ENCODE assay signal across 1 cellular context in the genomic region with DNA sequence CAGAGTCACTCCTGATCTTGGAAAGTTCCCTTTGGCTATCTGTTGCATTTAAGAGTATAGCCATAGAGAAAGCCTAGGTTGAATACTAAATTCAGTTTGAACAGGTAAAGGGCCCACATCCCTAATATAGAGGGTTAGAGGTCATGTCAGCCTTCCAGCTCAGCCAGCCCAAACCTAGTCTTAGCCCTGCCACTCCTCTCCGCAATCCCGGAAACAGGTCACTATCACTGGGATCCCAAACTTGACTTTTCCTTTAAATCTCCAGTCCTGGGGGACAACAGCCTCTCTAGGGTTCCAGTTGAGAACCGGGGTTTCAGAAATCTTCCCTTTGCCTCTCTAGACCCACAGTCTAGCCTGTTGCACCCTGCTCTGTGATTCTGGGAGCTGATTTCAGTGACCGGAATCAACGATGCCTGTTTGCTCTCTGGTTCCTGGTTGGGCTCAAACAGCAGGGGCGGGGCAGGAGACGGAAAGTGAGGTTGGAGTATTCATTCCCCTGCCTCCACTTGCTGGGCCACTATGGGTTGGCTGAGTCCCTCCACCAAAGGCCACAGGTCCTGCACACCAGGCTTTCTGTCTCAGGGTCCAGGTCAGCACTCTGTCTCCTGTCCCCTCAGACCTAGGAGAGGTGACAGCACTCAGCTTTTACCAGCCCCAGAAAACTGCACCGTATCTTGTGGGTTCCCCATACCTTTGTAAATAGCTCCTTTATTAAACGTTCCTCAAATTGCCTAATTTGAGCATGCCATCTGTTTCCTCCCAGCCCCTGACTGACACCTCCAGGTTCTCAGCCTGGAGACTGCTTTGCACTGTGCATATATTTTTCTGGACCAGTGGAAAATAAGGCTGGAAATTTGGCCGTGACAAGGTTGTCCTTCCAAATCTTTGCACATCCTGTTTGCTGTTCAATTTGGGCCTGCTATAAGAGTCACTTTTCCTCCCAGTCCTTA.
TF ChIP-seq lines count a peak whose summit lies in the region.

No MANE protein-coding gene starts in this region.

TF ChIP-seq in K562, 482 proteins besides CTCF, POLR2A, EP300 and RAD21 (continued from another document):
- TF ChIP-seq, protein P1, sequence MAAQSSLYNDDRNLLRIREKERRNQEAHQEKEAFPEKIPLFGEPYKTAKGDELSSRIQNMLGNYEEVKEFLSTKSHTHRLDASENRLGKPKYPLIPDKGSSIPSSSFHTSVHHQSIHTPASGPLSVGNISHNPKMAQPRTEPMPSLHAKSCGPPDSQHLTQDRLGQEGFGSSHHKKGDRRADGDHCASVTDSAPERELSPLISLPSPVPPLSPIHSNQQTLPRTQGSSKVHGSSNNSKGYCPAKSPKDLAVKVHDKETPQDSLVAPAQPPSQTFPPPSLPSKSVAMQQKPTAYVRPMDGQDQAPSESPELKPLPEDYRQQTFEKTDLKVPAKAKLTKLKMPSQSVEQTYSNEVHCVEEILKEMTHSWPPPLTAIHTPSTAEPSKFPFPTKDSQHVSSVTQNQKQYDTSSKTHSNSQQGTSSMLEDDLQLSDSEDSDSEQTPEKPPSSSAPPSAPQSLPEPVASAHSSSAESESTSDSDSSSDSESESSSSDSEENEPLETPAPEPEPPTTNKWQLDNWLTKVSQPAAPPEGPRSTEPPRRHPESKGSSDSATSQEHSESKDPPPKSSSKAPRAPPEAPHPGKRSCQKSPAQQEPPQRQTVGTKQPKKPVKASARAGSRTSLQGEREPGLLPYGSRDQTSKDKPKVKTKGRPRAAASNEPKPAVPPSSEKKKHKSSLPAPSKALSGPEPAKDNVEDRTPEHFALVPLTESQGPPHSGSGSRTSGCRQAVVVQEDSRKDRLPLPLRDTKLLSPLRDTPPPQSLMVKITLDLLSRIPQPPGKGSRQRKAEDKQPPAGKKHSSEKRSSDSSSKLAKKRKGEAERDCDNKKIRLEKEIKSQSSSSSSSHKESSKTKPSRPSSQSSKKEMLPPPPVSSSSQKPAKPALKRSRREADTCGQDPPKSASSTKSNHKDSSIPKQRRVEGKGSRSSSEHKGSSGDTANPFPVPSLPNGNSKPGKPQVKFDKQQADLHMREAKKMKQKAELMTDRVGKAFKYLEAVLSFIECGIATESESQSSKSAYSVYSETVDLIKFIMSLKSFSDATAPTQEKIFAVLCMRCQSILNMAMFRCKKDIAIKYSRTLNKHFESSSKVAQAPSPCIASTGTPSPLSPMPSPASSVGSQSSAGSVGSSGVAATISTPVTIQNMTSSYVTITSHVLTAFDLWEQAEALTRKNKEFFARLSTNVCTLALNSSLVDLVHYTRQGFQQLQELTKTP (IDR thresholded peaks at IDR 0.05; ENCODE audit: low read depth in 1 of 2, partially characterized antibody in 2 of 2) = peak in 1 of 2 experiments; percentile 67
- TF ChIP-seq, protein P2, sequence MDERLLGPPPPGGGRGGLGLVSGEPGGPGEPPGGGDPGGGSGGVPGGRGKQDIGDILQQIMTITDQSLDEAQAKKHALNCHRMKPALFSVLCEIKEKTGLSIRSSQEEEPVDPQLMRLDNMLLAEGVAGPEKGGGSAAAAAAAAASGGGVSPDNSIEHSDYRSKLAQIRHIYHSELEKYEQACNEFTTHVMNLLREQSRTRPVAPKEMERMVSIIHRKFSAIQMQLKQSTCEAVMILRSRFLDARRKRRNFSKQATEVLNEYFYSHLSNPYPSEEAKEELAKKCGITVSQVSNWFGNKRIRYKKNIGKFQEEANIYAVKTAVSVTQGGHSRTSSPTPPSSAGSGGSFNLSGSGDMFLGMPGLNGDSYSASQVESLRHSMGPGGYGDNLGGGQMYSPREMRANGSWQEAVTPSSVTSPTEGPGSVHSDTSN (CRISPR knock-in tag; IDR thresholded peaks at IDR 0.05; ENCODE audit: low read depth) = no peak
- TF ChIP-seq, protein P2 (tag; conservative IDR thresholded peaks at IDR 0.05; ENCODE audit: low read depth) = no peak
- TF ChIP-seq SRF (CRISPR knock-in tag; IDR thresholded peaks at IDR 0.05) = no peak
- peak; percentile 68 for TF ChIP-seq ETV1 (tag; conservative IDR thresholded peaks at IDR 0.05; ENCODE audit: low read depth)
- 0 out of 2 replicates have a peak, but pooled peaks have one; percentile 47 for TF ChIP-seq CTBP1 (IDR thresholded peaks at IDR 0.05; ENCODE audit: borderline replicate concordance)
- 0 out of 4 replicates have a peak, but pooled peaks of 1 of the 2 experiments have one; percentile 20 for TF ChIP-seq TEAD1 (CRISPR knock-in tag; IDR thresholded peaks at IDR 0.05)
- TF ChIP-seq SMAD2 (IDR thresholded peaks at IDR 0.05; ENCODE audit: low read depth, low read length) = no peak
- TF ChIP-seq CHCHD3 (CRISPR knock-in tag; IDR thresholded peaks at IDR 0.05) = no peak
- TF ChIP-seq ZNF668 (CRISPR knock-in tag; IDR thresholded peaks at IDR 0.05) = no peak
- TF ChIP-seq, protein P3, sequence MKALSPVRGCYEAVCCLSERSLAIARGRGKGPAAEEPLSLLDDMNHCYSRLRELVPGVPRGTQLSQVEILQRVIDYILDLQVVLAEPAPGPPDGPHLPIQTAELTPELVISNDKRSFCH (CRISPR knock-in tag; IDR thresholded peaks at IDR 0.05) = no peak
- TF ChIP-seq, protein P3 (tag; IDR thresholded peaks at IDR 0.05) = peak; percentile 20; the same call in 1 of the 2 replicates
- TF ChIP-seq SNIP1 (IDR thresholded peaks at IDR 0.05; ENCODE audit: low read depth) = no peak
- no peak for TF ChIP-seq ZNF764 (CRISPR knock-in tag; IDR thresholded peaks at IDR 0.05; ENCODE audit: low read depth)
- TF ChIP-seq, protein P4, sequence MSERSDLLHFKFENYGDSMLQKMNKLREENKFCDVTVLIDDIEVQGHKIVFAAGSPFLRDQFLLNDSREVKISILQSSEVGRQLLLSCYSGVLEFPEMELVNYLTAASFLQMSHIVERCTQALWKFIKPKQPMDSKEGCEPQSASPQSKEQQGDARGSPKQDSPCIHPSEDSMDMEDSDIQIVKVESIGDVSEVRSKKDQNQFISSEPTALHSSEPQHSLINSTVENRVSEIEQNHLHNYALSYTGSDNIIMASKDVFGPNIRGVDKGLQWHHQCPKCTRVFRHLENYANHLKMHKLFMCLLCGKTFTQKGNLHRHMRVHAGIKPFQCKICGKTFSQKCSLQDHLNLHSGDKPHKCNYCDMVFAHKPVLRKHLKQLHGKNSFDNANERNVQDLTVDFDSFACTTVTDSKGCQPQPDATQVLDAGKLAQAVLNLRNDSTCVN (CRISPR knock-in tag; IDR thresholded peaks at IDR 0.05) = peak; percentile 60; the same call in 1 of the 2 replicates
- no peak for TF ChIP-seq ZNF41 (CRISPR knock-in tag; conservative IDR thresholded peaks at IDR 0.05)
- no peak for TF ChIP-seq ZZZ3 (IDR thresholded peaks at IDR 0.05)
- 0 out of 2 replicates have a peak, but pooled peaks have one; percentile 32 for TF ChIP-seq ZBTB17 (CRISPR knock-in tag; IDR thresholded peaks at IDR 0.05)
- TF ChIP-seq, protein P5, sequence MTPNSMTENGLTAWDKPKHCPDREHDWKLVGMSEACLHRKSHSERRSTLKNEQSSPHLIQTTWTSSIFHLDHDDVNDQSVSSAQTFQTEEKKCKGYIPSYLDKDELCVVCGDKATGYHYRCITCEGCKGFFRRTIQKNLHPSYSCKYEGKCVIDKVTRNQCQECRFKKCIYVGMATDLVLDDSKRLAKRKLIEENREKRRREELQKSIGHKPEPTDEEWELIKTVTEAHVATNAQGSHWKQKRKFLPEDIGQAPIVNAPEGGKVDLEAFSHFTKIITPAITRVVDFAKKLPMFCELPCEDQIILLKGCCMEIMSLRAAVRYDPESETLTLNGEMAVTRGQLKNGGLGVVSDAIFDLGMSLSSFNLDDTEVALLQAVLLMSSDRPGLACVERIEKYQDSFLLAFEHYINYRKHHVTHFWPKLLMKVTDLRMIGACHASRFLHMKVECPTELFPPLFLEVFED (CRISPR knock-in tag; conservative IDR thresholded peaks at IDR 0.05) = no peak
- TF ChIP-seq ATF7 (IDR thresholded peaks at IDR 0.05) = 0 out of 2 replicates have a peak, but pooled peaks have one; percentile 38
- TF ChIP-seq ZFX (CRISPR knock-in tag; IDR thresholded peaks at IDR 0.05) = no peak
- 0 out of 2 replicates have a peak, but pooled peaks have one; percentile 74 for TF ChIP-seq ZNF644 (tag; IDR thresholded peaks at IDR 0.05; ENCODE audit: low read depth)
- TF ChIP-seq, protein P6, sequence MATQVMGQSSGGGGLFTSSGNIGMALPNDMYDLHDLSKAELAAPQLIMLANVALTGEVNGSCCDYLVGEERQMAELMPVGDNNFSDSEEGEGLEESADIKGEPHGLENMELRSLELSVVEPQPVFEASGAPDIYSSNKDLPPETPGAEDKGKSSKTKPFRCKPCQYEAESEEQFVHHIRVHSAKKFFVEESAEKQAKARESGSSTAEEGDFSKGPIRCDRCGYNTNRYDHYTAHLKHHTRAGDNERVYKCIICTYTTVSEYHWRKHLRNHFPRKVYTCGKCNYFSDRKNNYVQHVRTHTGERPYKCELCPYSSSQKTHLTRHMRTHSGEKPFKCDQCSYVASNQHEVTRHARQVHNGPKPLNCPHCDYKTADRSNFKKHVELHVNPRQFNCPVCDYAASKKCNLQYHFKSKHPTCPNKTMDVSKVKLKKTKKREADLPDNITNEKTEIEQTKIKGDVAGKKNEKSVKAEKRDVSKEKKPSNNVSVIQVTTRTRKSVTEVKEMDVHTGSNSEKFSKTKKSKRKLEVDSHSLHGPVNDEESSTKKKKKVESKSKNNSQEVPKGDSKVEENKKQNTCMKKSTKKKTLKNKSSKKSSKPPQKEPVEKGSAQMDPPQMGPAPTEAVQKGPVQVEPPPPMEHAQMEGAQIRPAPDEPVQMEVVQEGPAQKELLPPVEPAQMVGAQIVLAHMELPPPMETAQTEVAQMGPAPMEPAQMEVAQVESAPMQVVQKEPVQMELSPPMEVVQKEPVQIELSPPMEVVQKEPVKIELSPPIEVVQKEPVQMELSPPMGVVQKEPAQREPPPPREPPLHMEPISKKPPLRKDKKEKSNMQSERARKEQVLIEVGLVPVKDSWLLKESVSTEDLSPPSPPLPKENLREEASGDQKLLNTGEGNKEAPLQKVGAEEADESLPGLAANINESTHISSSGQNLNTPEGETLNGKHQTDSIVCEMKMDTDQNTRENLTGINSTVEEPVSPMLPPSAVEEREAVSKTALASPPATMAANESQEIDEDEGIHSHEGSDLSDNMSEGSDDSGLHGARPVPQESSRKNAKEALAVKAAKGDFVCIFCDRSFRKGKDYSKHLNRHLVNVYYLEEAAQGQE (CRISPR knock-in tag; IDR thresholded peaks at IDR 0.05; ENCODE audit: low read depth) = no peak
- TF ChIP-seq, protein P7, sequence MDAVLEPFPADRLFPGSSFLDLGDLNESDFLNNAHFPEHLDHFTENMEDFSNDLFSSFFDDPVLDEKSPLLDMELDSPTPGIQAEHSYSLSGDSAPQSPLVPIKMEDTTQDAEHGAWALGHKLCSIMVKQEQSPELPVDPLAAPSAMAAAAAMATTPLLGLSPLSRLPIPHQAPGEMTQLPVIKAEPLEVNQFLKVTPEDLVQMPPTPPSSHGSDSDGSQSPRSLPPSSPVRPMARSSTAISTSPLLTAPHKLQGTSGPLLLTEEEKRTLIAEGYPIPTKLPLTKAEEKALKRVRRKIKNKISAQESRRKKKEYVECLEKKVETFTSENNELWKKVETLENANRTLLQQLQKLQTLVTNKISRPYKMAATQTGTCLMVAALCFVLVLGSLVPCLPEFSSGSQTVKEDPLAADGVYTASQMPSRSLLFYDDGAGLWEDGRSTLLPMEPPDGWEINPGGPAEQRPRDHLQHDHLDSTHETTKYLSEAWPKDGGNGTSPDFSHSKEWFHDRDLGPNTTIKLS (IDR thresholded peaks at IDR 0.05; ENCODE audit: borderline replicate concordance, low read depth) = no peak
- TF ChIP-seq, protein P8, sequence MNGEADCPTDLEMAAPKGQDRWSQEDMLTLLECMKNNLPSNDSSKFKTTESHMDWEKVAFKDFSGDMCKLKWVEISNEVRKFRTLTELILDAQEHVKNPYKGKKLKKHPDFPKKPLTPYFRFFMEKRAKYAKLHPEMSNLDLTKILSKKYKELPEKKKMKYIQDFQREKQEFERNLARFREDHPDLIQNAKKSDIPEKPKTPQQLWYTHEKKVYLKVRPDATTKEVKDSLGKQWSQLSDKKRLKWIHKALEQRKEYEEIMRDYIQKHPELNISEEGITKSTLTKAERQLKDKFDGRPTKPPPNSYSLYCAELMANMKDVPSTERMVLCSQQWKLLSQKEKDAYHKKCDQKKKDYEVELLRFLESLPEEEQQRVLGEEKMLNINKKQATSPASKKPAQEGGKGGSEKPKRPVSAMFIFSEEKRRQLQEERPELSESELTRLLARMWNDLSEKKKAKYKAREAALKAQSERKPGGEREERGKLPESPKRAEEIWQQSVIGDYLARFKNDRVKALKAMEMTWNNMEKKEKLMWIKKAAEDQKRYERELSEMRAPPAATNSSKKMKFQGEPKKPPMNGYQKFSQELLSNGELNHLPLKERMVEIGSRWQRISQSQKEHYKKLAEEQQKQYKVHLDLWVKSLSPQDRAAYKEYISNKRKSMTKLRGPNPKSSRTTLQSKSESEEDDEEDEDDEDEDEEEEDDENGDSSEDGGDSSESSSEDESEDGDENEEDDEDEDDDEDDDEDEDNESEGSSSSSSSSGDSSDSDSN (IDR thresholded peaks at IDR 0.05; ENCODE audit: borderline replicate concordance in 1 of 2, low read depth in 2 of 2, low read length in 2 of 2) = no peak
- no peak for TF ChIP-seq ZNF311 (CRISPR knock-in tag; IDR thresholded peaks at IDR 0.05)
- TF ChIP-seq CC2D1A (IDR thresholded peaks at IDR 0.05) = 0 out of 2 replicates have a peak, but pooled peaks have one; percentile 21
- TF ChIP-seq KLF6 (CRISPR knock-in tag; IDR thresholded peaks at IDR 0.05; ENCODE audit: borderline replicate concordance) = peak; percentile 62; the same call in 1 of the 2 replicates
- TF ChIP-seq NR2C2 (CRISPR knock-in tag; IDR thresholded peaks at IDR 0.05) = no peak
- TF ChIP-seq NR2C2 (tag; IDR thresholded peaks at IDR 0.05) = peak; percentile 70; the same call in 1 of the 2 replicates
